36 cellular contexts compared by ENCODE assay signal in the genomic region with DNA sequence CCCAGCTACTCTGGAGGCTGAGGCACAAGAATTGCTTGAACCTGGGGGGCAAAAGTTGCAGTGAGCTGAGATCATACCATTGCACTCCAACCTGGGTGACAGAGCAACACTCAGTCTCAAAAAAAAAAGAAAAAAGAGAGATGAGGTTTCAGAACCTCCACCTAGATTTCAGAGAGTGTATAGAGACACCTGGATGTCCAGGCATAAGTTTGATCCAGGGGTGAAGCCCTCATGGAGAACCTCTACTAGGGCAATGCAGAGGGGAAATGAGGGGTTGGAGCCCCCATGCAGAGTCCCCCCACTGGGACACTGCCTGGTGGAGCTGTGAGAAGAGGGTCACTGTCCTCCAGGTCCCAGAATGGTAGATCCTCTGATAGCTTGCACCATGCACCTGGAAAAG.
"Had no signal": no experiment of that assay in that cellular context is flagged by ENCODE, and none has a peak within 500 bp of the region (broad histone marks: within the 10 kb centered on the region; RNA-seq: fewer than 3 reads in every experiment).

No MANE protein-coding gene starts in this region.

- DNase-seq: activated CD4-positive, alpha-beta memory T cell treated with anti-CD3 and anti-CD28 coated beads, Interleukin-2, amount 10 ng/mL, durations not matched to agents 7 days and 5 days; activated CD4-positive, alpha-beta T cell treated with anti-CD3 and anti-CD28 coated beads for 1 hour; activated CD4-positive, alpha-beta T cell treated with anti-CD3 and anti-CD28 coated beads for 36 hours; activated CD4-positive, alpha-beta T cell treated with anti-CD3 and anti-CD28 coated beads for 48 hours; activated CD4-positive, alpha-beta T cell treated with anti-CD3 and anti-CD28 coated beads, Interleukin-2, amount 10 ng/mL, durations not matched to agents 7 days and 5 days; activated CD4-positive, alpha-beta T cell treated with anti-CD3 and anti-CD28 coated beads, Interleukin-2, amount 50 U/mL, for 48 hours; activated CD4-positive, CD25-positive, alpha-beta regulatory T cell; activated CD8-positive, alpha-beta memory T cell treated with anti-CD3 and anti-CD28 coated beads for 24 hours; activated CD8-positive, alpha-beta memory T cell treated with anti-CD3 and anti-CD28 coated beads, Interleukin-2, amount 10 ng/mL, durations not matched to agents 7 days and 5 days; activated CD8-positive, alpha-beta memory T cell treated with anti-CD3 and anti-CD28 coated beads, Interleukin-2, amount 50 U/mL, for 48 hours; activated CD8-positive, alpha-beta T cell treated with anti-CD3 and anti-CD28 coated beads, Interleukin-2, amount 10 ng/mL, durations not matched to agents 7 days and 5 days; activated effector memory CD4-positive, alpha-beta T cell treated with Interleukin-2 at 50 U/mL for 16 hours; activated gamma-delta T cell; activated naive CD4-positive, alpha-beta T cell treated with anti-CD3 and anti-CD28 coated beads, Interleukin-2, amount 10 ng/mL, durations not matched to agents 7 days and 5 days; activated naive CD4-positive, alpha-beta T cell treated with Interleukin-2 at 50 U/mL for 16 hours; activated naive CD8-positive, alpha-beta T cell treated with anti-CD3 and anti-CD28 coated beads, Interleukin-2, amount 10 ng/mL, durations not matched to agents 7 days and 5 days; activated naive CD8-positive, alpha-beta T cell treated with anti-CD3 and anti-CD28 coated beads, Interleukin-2, amount 50 U/mL, for 24 hours; amygdala; anterior cingulate cortex; caudate nucleus; cerebellar nuclear complex; T-helper 1 cell; T-helper 2 cell; T-helper 9 cell; WERI-Rb-1 had no signal

- H3K9me3 ChIP-seq: ascending aorta had no signal

- ATAC-seq: activated CD4-positive, alpha-beta T cell treated with anti-CD3 and anti-CD28 coated beads for 36 hours; activated CD4-positive, CD25-positive, alpha-beta regulatory T cell treated with anti-CD3 and anti-CD28 coated beads, Interleukin-2, amount 50 U/mL, for 24 hours; activated CD8-positive, alpha-beta memory T cell treated with anti-CD3 and anti-CD28 coated beads, Interleukin-2, amount 10 ng/mL, durations not matched to agents 7 days and 5 days; activated CD8-positive, alpha-beta T cell treated with anti-CD3 and anti-CD28 coated beads, Interleukin-2, amount 10 ng/mL, durations not matched to agents 7 days and 5 days; activated naive CD8-positive, alpha-beta T cell treated with anti-CD3 and anti-CD28 coated beads, Interleukin-2, amount 50 U/mL, for 24 hours; WTC11 had no signal

- H3K9me3 Mint-ChIP-seq: activated CD4-positive, alpha-beta T cell treated with anti-CD3 and anti-CD28 coated beads, Interleukin-2, amount 10 ng/mL, durations not matched to agents 7 days and 5 days; activated naive CD4-positive, alpha-beta T cell treated with anti-CD3 and anti-CD28 coated beads, Interleukin-2, amount 50 U/mL, for 24 hours; central memory CD8-positive, alpha-beta T cell; T-helper 2 cell treated with Interferon-gamma antibody and Interleukin-4, amounts not matched to agents 5 μg/mL and 100 μg/mL, for 36 hours had no signal

- H3K4me1 ChIP-seq: ascending aorta had no signal

- H3K27me3 Mint-ChIP-seq: activated CD4-positive, alpha-beta T cell treated with anti-CD3 and anti-CD28 coated beads for 36 hours; activated CD4-positive, alpha-beta T cell treated with anti-CD3 and anti-CD28 coated beads, Interleukin-2, amount 10 ng/mL, durations not matched to agents 7 days and 5 days; activated naive CD4-positive, alpha-beta T cell treated with anti-CD3 and anti-CD28 coated beads, Interleukin-2, amount 10 ng/mL, durations not matched to agents 7 days and 5 days; activated naive CD4-positive, alpha-beta T cell treated with anti-CD3 and anti-CD28 coated beads, Interleukin-2, amount 50 U/mL, for 24 hours; activated naive CD8-positive, alpha-beta T cell; activated naive CD8-positive, alpha-beta T cell treated with anti-CD3 and anti-CD28 coated beads, Interleukin-2, amount 50 U/mL, for 24 hours; brain; central memory CD8-positive, alpha-beta T cell had no signal

- H3K36me3 Mint-ChIP-seq: activated naive CD4-positive, alpha-beta T cell treated with anti-CD3 and anti-CD28 coated beads, Interleukin-2, amount 50 U/mL, for 24 hours; activated naive CD8-positive, alpha-beta T cell; brain had no signal

- H3K27ac Mint-ChIP-seq: activated CD4-positive, alpha-beta memory T cell treated with anti-CD3 and anti-CD28 coated beads, Interleukin-2, amount 10 ng/mL, durations not matched to agents 7 days and 5 days; activated CD4-positive, alpha-beta T cell treated with anti-CD3 and anti-CD28 coated beads for 36 hours; activated CD4-positive, alpha-beta T cell treated with anti-CD3 and anti-CD28 coated beads, Interleukin-2, amount 10 ng/mL, durations not matched to agents 7 days and 5 days; activated CD8-positive, alpha-beta memory T cell treated with anti-CD3 and anti-CD28 coated beads, Interleukin-2, amount 10 ng/mL, durations not matched to agents 7 days and 5 days; activated CD8-positive, alpha-beta T cell treated with anti-CD3 and anti-CD28 coated beads, Interleukin-2, amount 10 ng/mL, durations not matched to agents 7 days and 5 days; activated naive CD4-positive, alpha-beta T cell treated with anti-CD3 and anti-CD28 coated beads, Interleukin-2, amount 10 ng/mL, durations not matched to agents 7 days and 5 days; activated naive CD8-positive, alpha-beta T cell; activated naive CD8-positive, alpha-beta T cell treated with anti-CD3 and anti-CD28 coated beads, Interleukin-2, amount 10 ng/mL, durations not matched to agents 7 days and 5 days; activated naive CD8-positive, alpha-beta T cell treated with anti-CD3 and anti-CD28 coated beads, Interleukin-2, amount 50 U/mL, for 24 hours; activated T-helper 2 cell treated with anti-CD3 and anti-CD28 coated beads, Interferon-gamma antibody, Interleukin-2, Interleukin-4, amounts not matched to agents 10 μg/mL and 5 μg/mL and 100 μg/mL, durations not matched to agents 14 hours and 24 hours and 36 hours; brain; T-helper 1 cell treated with Interleukin-12 subunit alpha and Interleukin-12 subunit beta and Interleukin-4 antibody, amounts not matched to agents 30 μg/mL and 1 μg/mL, for 36 hours; T-helper 2 cell treated with Interferon-gamma antibody and Interleukin-4, amounts not matched to agents 5 μg/mL and 100 μg/mL, for 36 hours; WTC11 had no signal

- H3K36me3 ChIP-seq: ascending aorta, cardiac muscle cell, WERI-Rb-1 had no signal

- H3K27ac ChIP-seq: ascending aorta, cardiac muscle cell, WERI-Rb-1 had no signal

- H3K4me1 Mint-ChIP-seq: activated CD4-positive, alpha-beta memory T cell treated with anti-CD3 and anti-CD28 coated beads, Interleukin-2, amount 10 ng/mL, durations not matched to agents 7 days and 5 days; activated CD4-positive, alpha-beta T cell treated with anti-CD3 and anti-CD28 coated beads for 36 hours; activated CD4-positive, alpha-beta T cell treated with anti-CD3 and anti-CD28 coated beads, Interleukin-2, amount 10 ng/mL, durations not matched to agents 7 days and 5 days; activated CD8-positive, alpha-beta memory T cell treated with anti-CD3 and anti-CD28 coated beads, Interleukin-2, amount 10 ng/mL, durations not matched to agents 7 days and 5 days; activated naive CD4-positive, alpha-beta T cell treated with anti-CD3 and anti-CD28 coated beads, Interleukin-2, amount 10 ng/mL, durations not matched to agents 7 days and 5 days; activated naive CD4-positive, alpha-beta T cell treated with anti-CD3 and anti-CD28 coated beads, Interleukin-2, amount 50 U/mL, for 24 hours; activated naive CD8-positive, alpha-beta T cell treated with anti-CD3 and anti-CD28 coated beads, Interleukin-2, amount 10 ng/mL, durations not matched to agents 7 days and 5 days; activated naive CD8-positive, alpha-beta T cell treated with anti-CD3 and anti-CD28 coated beads, Interleukin-2, amount 50 U/mL, for 24 hours; brain; central memory CD8-positive, alpha-beta T cell had no signal

- H3K4me3 ChIP-seq: ascending aorta, cardiac muscle cell had no signal

- H3K4me3 Mint-ChIP-seq: activated CD4-positive, alpha-beta memory T cell treated with anti-CD3 and anti-CD28 coated beads, Interleukin-2, amount 10 ng/mL, durations not matched to agents 7 days and 5 days; activated CD4-positive, alpha-beta T cell treated with anti-CD3 and anti-CD28 coated beads for 36 hours; activated CD4-positive, alpha-beta T cell treated with anti-CD3 and anti-CD28 coated beads, Interleukin-2, amount 10 ng/mL, durations not matched to agents 7 days and 5 days; activated CD8-positive, alpha-beta memory T cell treated with anti-CD3 and anti-CD28 coated beads, Interleukin-2, amount 10 ng/mL, durations not matched to agents 7 days and 5 days; activated CD8-positive, alpha-beta T cell treated with anti-CD3 and anti-CD28 coated beads, Interleukin-2, amount 10 ng/mL, durations not matched to agents 7 days and 5 days; activated naive CD4-positive, alpha-beta T cell treated with anti-CD3 and anti-CD28 coated beads, Interleukin-2, amount 10 ng/mL, durations not matched to agents 7 days and 5 days; activated naive CD4-positive, alpha-beta T cell treated with anti-CD3 and anti-CD28 coated beads, Interleukin-2, amount 50 U/mL, for 24 hours; activated naive CD8-positive, alpha-beta T cell; activated naive CD8-positive, alpha-beta T cell treated with anti-CD3 and anti-CD28 coated beads, Interleukin-2, amount 10 ng/mL, durations not matched to agents 7 days and 5 days; activated naive CD8-positive, alpha-beta T cell treated with anti-CD3 and anti-CD28 coated beads, Interleukin-2, amount 50 U/mL, for 24 hours; brain; central memory CD8-positive, alpha-beta T cell; T-helper 1 cell treated with Interleukin-12 subunit alpha and Interleukin-12 subunit beta and Interleukin-4 antibody, amounts not matched to agents 30 μg/mL and 1 μg/mL, for 36 hours; T-helper 2 cell treated with Interferon-gamma antibody and Interleukin-4, amounts not matched to agents 5 μg/mL and 100 μg/mL, for 36 hours; WTC11 had no signal
